In the genomic region with DNA sequence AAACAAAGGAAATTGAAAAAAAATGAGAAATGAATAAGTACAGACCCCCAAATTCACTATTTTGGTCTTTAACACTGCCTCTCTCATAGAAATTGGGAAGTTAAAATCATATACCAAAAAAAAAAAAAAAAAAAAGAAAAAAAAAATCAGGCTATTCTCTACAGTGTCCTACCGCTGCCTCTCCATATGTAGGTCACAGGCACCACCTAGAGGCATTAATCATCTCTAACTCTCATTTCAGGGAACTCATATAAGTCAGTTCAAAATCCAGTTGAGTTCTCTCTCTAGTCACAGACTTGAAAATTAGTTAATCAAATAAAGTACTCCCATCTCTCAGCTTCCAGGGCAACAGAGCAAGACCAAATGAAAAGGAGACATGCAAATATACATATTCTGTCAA, we compare ENCODE assay signal across 1 cellular context.
TF ChIP-seq lines count a peak whose summit lies in the region.

No MANE protein-coding gene starts in this region.

TF ChIP-seq in GM12878, 131 proteins besides CTCF, POLR2A, EP300 and RAD21:
- TF ChIP-seq SMC3 (IDR thresholded peaks at IDR 0.05; ENCODE audit: borderline replicate concordance, low read length) (peak; percentile 50; the same call in 1 of the 2 replicates), ZNF384 (IDR thresholded peaks at IDR 0.05; ENCODE audit: borderline replicate concordance, low read depth, low read length) (peak; percentile 93), CEBPB (IDR thresholded peaks at IDR 0.05; ENCODE audit: borderline replicate concordance in 1 of 2, low read depth in 2 of 2, low read length in 2 of 2) (no peak)
TF ChIP-seq in GM12878: peak in this region for 2.
